Comparison of ENCODE assay signal across 1 cellular context in the genomic region with DNA sequence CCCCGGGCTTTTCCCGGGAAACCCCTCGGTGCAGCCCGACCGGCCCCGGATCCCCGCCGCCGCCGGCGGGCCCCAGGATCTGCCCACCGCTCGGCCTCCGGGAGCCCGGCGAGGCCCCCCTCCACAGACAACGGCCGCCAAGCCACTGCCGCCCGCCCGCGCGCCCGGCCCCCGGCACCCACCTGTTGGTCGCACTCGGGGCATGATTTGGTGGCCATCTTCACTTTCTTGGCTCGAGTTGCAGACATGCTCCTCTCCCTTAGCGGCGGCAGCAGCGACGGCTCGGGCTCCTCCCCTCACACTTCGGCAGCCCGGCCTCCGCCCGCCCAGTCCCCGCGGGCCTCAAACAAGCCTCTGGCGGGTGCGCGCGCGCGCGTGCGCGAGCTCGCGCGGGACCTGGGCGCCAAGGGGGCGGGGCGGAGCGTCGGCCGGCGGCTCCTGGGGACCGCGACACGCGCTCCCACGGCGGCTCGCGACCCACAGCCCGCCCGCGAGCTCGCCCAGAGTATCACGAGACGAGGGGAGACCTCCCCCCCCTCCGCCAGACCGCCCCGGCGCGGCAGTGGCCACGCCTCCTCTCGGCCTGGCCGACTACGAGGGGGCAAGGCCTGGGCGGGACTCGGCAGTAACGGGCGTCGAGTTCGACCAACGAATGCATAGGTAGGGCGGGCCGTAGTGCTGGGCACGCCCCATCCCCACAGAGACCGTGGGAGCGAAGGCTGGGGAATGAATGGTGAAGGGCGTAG.
TF ChIP-seq lines count a peak whose summit lies in the region.

A gene with protein sequence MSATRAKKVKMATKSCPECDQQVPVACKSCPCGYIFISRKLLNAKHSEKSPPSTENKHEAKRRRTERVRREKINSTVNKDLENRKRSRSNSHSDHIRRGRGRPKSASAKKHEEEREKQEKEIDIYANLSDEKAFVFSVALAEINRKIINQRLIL (minus strand): TSS at position 279 of the 746 bp plus-strand sequence. CDS start 31 bp downstream, at position 248.

TF ChIP-seq in K562, 482 proteins besides CTCF, POLR2A, EP300 and RAD21 (continued from another document and continues in another):
- TF ChIP-seq, protein P1, sequence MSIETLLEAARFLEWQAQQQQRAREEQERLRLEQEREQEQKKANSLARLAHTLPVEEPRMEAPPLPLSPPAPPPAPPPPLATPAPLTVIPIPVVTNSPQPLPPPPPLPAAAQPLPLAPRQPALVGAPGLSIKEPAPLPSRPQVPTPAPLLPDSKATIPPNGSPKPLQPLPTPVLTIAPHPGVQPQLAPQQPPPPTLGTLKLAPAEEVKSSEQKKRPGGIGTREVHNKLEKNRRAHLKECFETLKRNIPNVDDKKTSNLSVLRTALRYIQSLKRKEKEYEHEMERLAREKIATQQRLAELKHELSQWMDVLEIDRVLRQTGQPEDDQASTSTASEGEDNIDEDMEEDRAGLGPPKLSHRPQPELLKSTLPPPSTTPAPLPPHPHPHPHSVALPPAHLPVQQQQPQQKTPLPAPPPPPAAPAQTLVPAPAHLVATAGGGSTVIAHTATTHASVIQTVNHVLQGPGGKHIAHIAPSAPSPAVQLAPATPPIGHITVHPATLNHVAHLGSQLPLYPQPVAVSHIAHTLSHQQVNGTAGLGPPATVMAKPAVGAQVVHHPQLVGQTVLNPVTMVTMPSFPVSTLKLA (conservative IDR thresholded peaks at IDR 0.05) = 0 out of 4 replicates have a peak, but pooled peaks of 1 of the 2 experiments have one; percentile 20
- TF ChIP-seq XRCC4 (IDR thresholded peaks at IDR 0.05; ENCODE audit: extremely low read depth, insufficient read depth, insufficient read length) (no peak), RB1 (IDR thresholded peaks at IDR 0.05; ENCODE audit: low read depth) (peak; percentile 92), PML (IDR thresholded peaks at IDR 0.05; ENCODE audit: low read length) (0 out of 2 replicates have a peak, but pooled peaks have one; percentile 16), FOXP1 (CRISPR knock-in tag; IDR thresholded peaks at IDR 0.05) (no peak), NFE2 (IDR thresholded peaks at IDR 0.05; ENCODE audit: low read depth) (no peak), GMEB1 (CRISPR knock-in tag; IDR thresholded peaks at IDR 0.05) (peak; percentile 58; the same call in 1 of the 2 replicates), PCBP1 (IDR thresholded peaks at IDR 0.05; ENCODE audit: low read depth, low read length, poor library complexity, severe bottlenecking) (peak; percentile 10), MCM5 (IDR thresholded peaks at IDR 0.05; ENCODE audit: low read depth) (no peak), MEIS2 (IDR thresholded peaks at IDR 0.05; ENCODE audit: partially characterized antibody) (peak; percentile 70), SMARCA5 (IDR thresholded peaks at IDR 0.05) (no peak), SP2 (IDR thresholded peaks at IDR 0.05; ENCODE audit: extremely low read depth, low read depth, low read length, poor library complexity, severe bottlenecking) (peak; percentile 61), SMAD4 (CRISPR knock-in tag; conservative IDR thresholded peaks at IDR 0.05) (peak; percentile 94), XRCC5 (IDR thresholded peaks at IDR 0.05; ENCODE audit: low read depth, low read length) (no peak), HDAC8 (tag; IDR thresholded peaks at IDR 0.05) (0 out of 2 replicates have a peak, but pooled peaks have one; percentile 17), CXXC5 (CRISPR knock-in tag; IDR thresholded peaks at IDR 0.05) (peak; percentile 94), OTX1 (CRISPR knock-in tag; IDR thresholded peaks at IDR 0.05) (no peak), CAMTA2 (CRISPR knock-in tag; conservative IDR thresholded peaks at IDR 0.05) (no peak), ETV5 (CRISPR knock-in tag; IDR thresholded peaks at IDR 0.05; ENCODE audit: low read depth) (no peak), RBM22 (IDR thresholded peaks at IDR 0.05; ENCODE audit: low read depth, low read length, poor library complexity, severe bottlenecking) (no peak), ZNF263 (CRISPR knock-in tag; IDR thresholded peaks at IDR 0.05; ENCODE audit: borderline replicate concordance) (no peak), DMBX1 (CRISPR knock-in tag; IDR thresholded peaks at IDR 0.05; ENCODE audit: borderline replicate concordance) (no peak), HDAC1 (IDR thresholded peaks at IDR 0.05) (no peak), KDM5B (IDR thresholded peaks at IDR 0.05; ENCODE audit: insufficient replicate concordance, low read depth, low read length) (peak; percentile 19), TFAP4 (CRISPR knock-in tag; IDR thresholded peaks at IDR 0.05; ENCODE audit: borderline replicate concordance) (peak; percentile 70), RBFOX2 (IDR thresholded peaks at IDR 0.05; ENCODE audit: low read depth, low read length) (peak; percentile 89), SLC30A9 (CRISPR knock-in tag; IDR thresholded peaks at IDR 0.05) (no peak), FOXA3 (CRISPR knock-in tag; conservative IDR thresholded peaks at IDR 0.05 in 1 of 2, IDR thresholded peaks at IDR 0.05 in 1 of 2) (no peak), ZNF121 (CRISPR knock-in tag; conservative IDR thresholded peaks at IDR 0.05) (no peak), HIVEP1 (CRISPR knock-in tag; IDR thresholded peaks at IDR 0.05) (no peak), CREBBP (IDR thresholded peaks at IDR 0.05; ENCODE audit: low read depth, low read length) (no peak), RFX1 (IDR thresholded peaks at IDR 0.05) (peak; percentile 25; the same call in 1 of the 2 replicates), ZNF395 (CRISPR knock-in tag; IDR thresholded peaks at IDR 0.05) (0 out of 2 replicates have a peak, but pooled peaks have one; percentile 12), SAP30 (IDR thresholded peaks at IDR 0.05; ENCODE audit: borderline replicate concordance, insufficient read depth, low read depth, low read length, poor library complexity, severe bottlenecking) (no peak)
- TF ChIP-seq, protein P2, sequence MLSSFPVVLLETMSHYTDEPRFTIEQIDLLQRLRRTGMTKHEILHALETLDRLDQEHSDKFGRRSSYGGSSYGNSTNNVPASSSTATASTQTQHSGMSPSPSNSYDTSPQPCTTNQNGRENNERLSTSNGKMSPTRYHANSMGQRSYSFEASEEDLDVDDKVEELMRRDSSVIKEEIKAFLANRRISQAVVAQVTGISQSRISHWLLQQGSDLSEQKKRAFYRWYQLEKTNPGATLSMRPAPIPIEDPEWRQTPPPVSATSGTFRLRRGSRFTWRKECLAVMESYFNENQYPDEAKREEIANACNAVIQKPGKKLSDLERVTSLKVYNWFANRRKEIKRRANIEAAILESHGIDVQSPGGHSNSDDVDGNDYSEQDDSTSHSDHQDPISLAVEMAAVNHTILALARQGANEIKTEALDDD (IDR thresholded peaks at IDR 0.05) = no peak
- TF ChIP-seq, protein P3, sequence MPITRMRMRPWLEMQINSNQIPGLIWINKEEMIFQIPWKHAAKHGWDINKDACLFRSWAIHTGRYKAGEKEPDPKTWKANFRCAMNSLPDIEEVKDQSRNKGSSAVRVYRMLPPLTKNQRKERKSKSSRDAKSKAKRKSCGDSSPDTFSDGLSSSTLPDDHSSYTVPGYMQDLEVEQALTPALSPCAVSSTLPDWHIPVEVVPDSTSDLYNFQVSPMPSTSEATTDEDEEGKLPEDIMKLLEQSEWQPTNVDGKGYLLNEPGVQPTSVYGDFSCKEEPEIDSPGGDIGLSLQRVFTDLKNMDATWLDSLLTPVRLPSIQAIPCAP (CRISPR knock-in tag; IDR thresholded peaks at IDR 0.05; ENCODE audit: borderline replicate concordance) = no peak
- TF ChIP-seq, protein P4, sequence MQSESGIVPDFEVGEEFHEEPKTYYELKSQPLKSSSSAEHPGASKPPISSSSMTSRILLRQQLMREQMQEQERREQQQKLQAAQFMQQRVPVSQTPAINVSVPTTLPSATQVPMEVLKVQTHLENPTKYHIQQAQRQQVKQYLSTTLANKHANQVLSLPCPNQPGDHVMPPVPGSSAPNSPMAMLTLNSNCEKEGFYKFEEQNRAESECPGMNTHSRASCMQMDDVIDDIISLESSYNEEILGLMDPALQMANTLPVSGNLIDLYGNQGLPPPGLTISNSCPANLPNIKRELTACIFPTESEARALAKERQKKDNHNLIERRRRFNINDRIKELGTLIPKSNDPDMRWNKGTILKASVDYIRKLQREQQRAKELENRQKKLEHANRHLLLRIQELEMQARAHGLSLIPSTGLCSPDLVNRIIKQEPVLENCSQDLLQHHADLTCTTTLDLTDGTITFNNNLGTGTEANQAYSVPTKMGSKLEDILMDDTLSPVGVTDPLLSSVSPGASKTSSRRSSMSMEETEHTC (IDR thresholded peaks at IDR 0.05) = peak; percentile 61
- TF ChIP-seq, protein P5, sequence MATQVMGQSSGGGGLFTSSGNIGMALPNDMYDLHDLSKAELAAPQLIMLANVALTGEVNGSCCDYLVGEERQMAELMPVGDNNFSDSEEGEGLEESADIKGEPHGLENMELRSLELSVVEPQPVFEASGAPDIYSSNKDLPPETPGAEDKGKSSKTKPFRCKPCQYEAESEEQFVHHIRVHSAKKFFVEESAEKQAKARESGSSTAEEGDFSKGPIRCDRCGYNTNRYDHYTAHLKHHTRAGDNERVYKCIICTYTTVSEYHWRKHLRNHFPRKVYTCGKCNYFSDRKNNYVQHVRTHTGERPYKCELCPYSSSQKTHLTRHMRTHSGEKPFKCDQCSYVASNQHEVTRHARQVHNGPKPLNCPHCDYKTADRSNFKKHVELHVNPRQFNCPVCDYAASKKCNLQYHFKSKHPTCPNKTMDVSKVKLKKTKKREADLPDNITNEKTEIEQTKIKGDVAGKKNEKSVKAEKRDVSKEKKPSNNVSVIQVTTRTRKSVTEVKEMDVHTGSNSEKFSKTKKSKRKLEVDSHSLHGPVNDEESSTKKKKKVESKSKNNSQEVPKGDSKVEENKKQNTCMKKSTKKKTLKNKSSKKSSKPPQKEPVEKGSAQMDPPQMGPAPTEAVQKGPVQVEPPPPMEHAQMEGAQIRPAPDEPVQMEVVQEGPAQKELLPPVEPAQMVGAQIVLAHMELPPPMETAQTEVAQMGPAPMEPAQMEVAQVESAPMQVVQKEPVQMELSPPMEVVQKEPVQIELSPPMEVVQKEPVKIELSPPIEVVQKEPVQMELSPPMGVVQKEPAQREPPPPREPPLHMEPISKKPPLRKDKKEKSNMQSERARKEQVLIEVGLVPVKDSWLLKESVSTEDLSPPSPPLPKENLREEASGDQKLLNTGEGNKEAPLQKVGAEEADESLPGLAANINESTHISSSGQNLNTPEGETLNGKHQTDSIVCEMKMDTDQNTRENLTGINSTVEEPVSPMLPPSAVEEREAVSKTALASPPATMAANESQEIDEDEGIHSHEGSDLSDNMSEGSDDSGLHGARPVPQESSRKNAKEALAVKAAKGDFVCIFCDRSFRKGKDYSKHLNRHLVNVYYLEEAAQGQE (CRISPR knock-in tag; IDR thresholded peaks at IDR 0.05; ENCODE audit: low read depth) = 0 out of 2 replicates have a peak, but pooled peaks have one; percentile 46
- TF ChIP-seq, protein P6, sequence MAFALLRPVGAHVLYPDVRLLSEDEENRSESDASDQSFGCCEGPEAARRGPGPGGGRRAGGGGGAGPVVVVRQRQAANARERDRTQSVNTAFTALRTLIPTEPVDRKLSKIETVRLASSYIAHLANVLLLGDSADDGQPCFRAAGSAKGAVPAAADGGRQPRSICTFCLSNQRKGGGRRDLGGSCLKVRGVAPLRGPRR (CRISPR knock-in tag; IDR thresholded peaks at IDR 0.05) = no peak
